In the genomic region with DNA sequence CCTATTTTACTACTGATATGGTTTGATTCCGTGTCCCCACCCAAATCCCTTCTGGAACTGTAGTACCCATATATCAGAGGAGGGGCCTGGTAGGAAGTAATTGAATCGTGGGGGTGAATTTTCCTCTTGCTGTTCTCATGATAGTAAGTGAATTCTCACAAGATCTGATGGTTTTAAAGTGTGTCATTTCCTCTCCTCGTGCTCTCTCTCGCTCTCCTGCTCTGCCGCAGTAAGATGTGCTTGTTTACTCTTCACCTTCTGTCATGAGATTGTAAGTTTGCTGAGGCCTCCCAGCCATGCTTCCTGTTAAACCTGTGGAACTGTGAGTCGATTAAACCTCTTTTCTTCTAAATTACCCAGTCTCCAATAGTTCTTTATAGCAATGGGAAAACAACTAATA, we compare ENCODE assay signal across 25 cellular contexts.
"Had no signal": no experiment of that assay in that cellular context is flagged by ENCODE, and none has a peak within 500 bp of the region (broad histone marks: within the 10 kb centered on the region; RNA-seq: fewer than 3 reads in every experiment).

No MANE protein-coding gene starts in this region.

- H3K4me3 ChIP-seq: colonic mucosa, gastrocnemius medialis, hepatocyte, neural progenitor cell, testis, transverse colon had no signal

- H3K4me3 Mint-ChIP-seq: activated CD4-positive, alpha-beta memory T cell treated with anti-CD3 and anti-CD28 coated beads, Interleukin-2, amount 10 ng/mL, durations not matched to agents 7 days and 5 days; activated CD4-positive, alpha-beta T cell treated with anti-CD3 and anti-CD28 coated beads, Interleukin-2, amount 10 ng/mL, durations not matched to agents 7 days and 5 days; activated T-cell treated with anti-CD3 and anti-CD28 coated beads, Interleukin-2, amount 50 U/mL, for 24 hours; natural killer cell; neural progenitor cell; T-helper 1 cell treated with Interleukin-12 subunit alpha and Interleukin-12 subunit beta and Interleukin-4 antibody, amounts not matched to agents 30 μg/mL and 1 μg/mL, for 36 hours had no signal

- ATAC-seq: activated naive CD4-positive, alpha-beta T cell treated with anti-CD3 and anti-CD28 coated beads, Interleukin-2, amount 50 U/mL, for 72 hours; gastrocnemius medialis; left cardiac atrium; left ventricle myocardium superior; natural killer cell; right cardiac atrium; stimulated activated naive CD8-positive, alpha-beta T cell treated with anti-CD3 and anti-CD28 coated beads, Interleukin-15, Interleukin-2, amounts not matched to agents 100 U/mL and 50 U/mL, for 24 hours had no signal

- H3K9me3 ChIP-seq: colonic mucosa, gastrocnemius medialis, testis, transverse colon had no signal

- H3K79me2 ChIP-seq: hepatocyte had no signal

- H2AFZ ChIP-seq: hepatocyte, neural progenitor cell had no signal

- H3K27ac Mint-ChIP-seq: activated CD4-positive, alpha-beta memory T cell treated with anti-CD3 and anti-CD28 coated beads, Interleukin-2, amount 10 ng/mL, durations not matched to agents 7 days and 5 days; activated CD4-positive, alpha-beta T cell treated with anti-CD3 and anti-CD28 coated beads, Interleukin-2, amount 10 ng/mL, durations not matched to agents 7 days and 5 days; activated T-cell treated with anti-CD3 and anti-CD28 coated beads, Interleukin-2, amount 50 U/mL, for 24 hours; natural killer cell; neural progenitor cell; T-helper 1 cell treated with Interleukin-12 subunit alpha and Interleukin-12 subunit beta and Interleukin-4 antibody, amounts not matched to agents 30 μg/mL and 1 μg/mL, for 36 hours had no signal

- H3K4me2 ChIP-seq: hepatocyte, neural progenitor cell had no signal

- H3K27ac ChIP-seq: colonic mucosa, gastrocnemius medialis, hepatocyte, neural progenitor cell, testis, transverse colon had no signal

- H3K4me1 ChIP-seq: colonic mucosa, gastrocnemius medialis, neural progenitor cell, testis, transverse colon had no signal

- H3K27me3 Mint-ChIP-seq: activated CD4-positive, alpha-beta memory T cell treated with anti-CD3 and anti-CD28 coated beads, Interleukin-2, amount 10 ng/mL, durations not matched to agents 7 days and 5 days; activated CD4-positive, alpha-beta T cell treated with anti-CD3 and anti-CD28 coated beads, Interleukin-2, amount 10 ng/mL, durations not matched to agents 7 days and 5 days; activated T-cell treated with anti-CD3 and anti-CD28 coated beads, Interleukin-2, amount 50 U/mL, for 24 hours had no signal

- H3K36me3 ChIP-seq: colonic mucosa, gastrocnemius medialis, neural progenitor cell, transverse colon had no signal

- H3K4me1 Mint-ChIP-seq: activated CD4-positive, alpha-beta memory T cell treated with anti-CD3 and anti-CD28 coated beads, Interleukin-2, amount 10 ng/mL, durations not matched to agents 7 days and 5 days; activated CD4-positive, alpha-beta T cell treated with anti-CD3 and anti-CD28 coated beads, Interleukin-2, amount 10 ng/mL, durations not matched to agents 7 days and 5 days; natural killer cell; neural progenitor cell had no signal

- H3K9me3 Mint-ChIP-seq: activated CD4-positive, alpha-beta memory T cell treated with anti-CD3 and anti-CD28 coated beads, Interleukin-2, amount 10 ng/mL, durations not matched to agents 7 days and 5 days; activated CD4-positive, alpha-beta T cell treated with anti-CD3 and anti-CD28 coated beads, Interleukin-2, amount 10 ng/mL, durations not matched to agents 7 days and 5 days; activated naive CD4-positive, alpha-beta T cell treated with anti-CD3 and anti-CD28 coated beads, Interleukin-2, amount 50 U/mL, for 72 hours; activated T-cell treated with anti-CD3 and anti-CD28 coated beads, Interleukin-2, amount 50 U/mL, for 24 hours; natural killer cell; neural progenitor cell; T-helper 1 cell treated with Interleukin-12 subunit alpha and Interleukin-12 subunit beta and Interleukin-4 antibody, amounts not matched to agents 30 μg/mL and 1 μg/mL, for 36 hours had no signal

- H3K36me3 Mint-ChIP-seq: activated naive CD4-positive, alpha-beta T cell treated with anti-CD3 and anti-CD28 coated beads, Interleukin-2, amount 50 U/mL, for 72 hours; natural killer cell; neural progenitor cell had no signal

- H3K27me3 ChIP-seq: colonic mucosa, gastrocnemius medialis, hepatocyte, neural progenitor cell, testis, transverse colon had no signal

- H3K9ac ChIP-seq: neural progenitor cell had no signal

- DNase-seq: activated CD4-positive, alpha-beta memory T cell treated with anti-CD3 and anti-CD28 coated beads, Interleukin-2, amount 10 ng/mL, durations not matched to agents 7 days and 5 days; activated CD4-positive, alpha-beta T cell treated with anti-CD3 and anti-CD28 coated beads, Interleukin-2, amount 10 ng/mL, durations not matched to agents 7 days and 5 days; activated CD4-positive, CD25-positive, alpha-beta regulatory T cell treated with anti-CD3 and anti-CD28 coated beads, Interleukin-2, amount 50 U/mL, for 72 hours; activated CD8-positive, alpha-beta memory T cell treated with anti-CD3 and anti-CD28 coated beads, Interleukin-2, amount 50 U/mL, for 48 hours; activated gamma-delta T cell treated with Interleukin-2 at 50 U/mL for 16 hours; activated T-cell treated with anti-CD3 and anti-CD28 coated beads, Interleukin-2, amount 50 U/mL, for 24 hours; colonic mucosa; effector CD8-positive, alpha-beta T cell; gastrocnemius medialis; glutamatergic neuron; left cardiac atrium; left ventricle myocardium superior; midbrain; natural killer cell; posterior cingulate gyrus; stimulated activated CD4-positive, alpha-beta T cell treated with anti-CD3 and anti-CD28 coated beads, Interleukin-2, amount 100 ng/mL, for 48 hours; stimulated activated naive CD8-positive, alpha-beta T cell treated with anti-CD3 and anti-CD28 coated beads, Interleukin-15, Interleukin-2, amounts not matched to agents 100 U/mL and 50 U/mL, for 24 hours; SW 1271; testis; transverse colon had no signal
